ENCODE assay signal across 21 cellular contexts in the genomic region with DNA sequence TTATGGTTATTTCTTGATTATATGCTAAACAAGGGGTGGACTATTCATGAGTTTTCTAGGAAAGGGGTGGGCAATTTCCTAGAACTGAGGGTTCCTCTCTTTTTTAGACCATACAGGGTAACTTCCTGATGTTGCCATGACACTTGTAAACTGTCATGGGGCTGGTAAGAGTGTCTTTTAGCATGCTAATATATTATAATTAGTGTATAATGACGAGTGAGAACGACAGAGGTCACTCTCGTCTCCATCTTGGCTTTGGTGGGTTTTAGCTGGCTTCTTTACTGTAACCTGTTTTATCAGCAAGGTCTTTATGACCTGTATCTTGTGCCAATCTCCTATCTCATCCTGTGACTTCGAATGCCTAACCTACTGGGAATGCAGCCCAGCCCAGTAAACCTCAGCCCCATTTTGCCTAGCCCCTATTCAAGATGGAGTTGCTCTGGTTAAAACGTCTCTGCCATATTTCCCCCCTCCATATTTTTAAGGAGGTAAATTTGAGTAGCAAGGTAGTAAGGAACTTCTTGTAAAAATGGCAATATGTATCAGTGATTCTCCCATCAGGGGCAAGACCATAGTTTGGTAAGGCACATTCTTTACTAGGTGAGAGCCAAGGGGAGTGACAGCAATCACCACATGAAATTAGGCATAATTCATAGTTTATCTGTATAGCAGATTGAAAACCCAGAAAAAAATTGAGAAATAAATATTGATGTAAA. TPM values are rescaled to one million over a fixed set of nuclear protein-coding genes. Genes with fewer than 3 reads are reported as not detected.
A peak's percentile ranks its signal among the peaks of the same experiment; 100 is the strongest.
DNase-seq lines count a peak whose midpoint lies in the region; ATAC-seq, FAIRE-seq and TF ChIP-seq lines count a peak whose summit lies in the region.
"Had no signal": no experiment of that assay in that cellular context is flagged by ENCODE, and none has a peak within 500 bp of the region (broad histone marks: within the 10 kb centered on the region; RNA-seq: fewer than 3 reads in every experiment).

No MANE protein-coding gene starts in this region.

- H3K9me3 ChIP-seq in K562 (replicated peaks; ENCODE audit: control insufficient read depth, insufficient read depth, low read depth, low read length) (no peaks in the 10 kb centered on the region), gastrocnemius medialis (no peaks in the 10 kb centered on the region), uterus (no peaks in the 10 kb centered on the region)
- H3K9me3 ChIP-seq: ascending aorta, tibial nerve had no signal

- CTCF ChIA-PET in K562 (lab: Yijun Ruan, JAX; ENCODE audit: low intra/inter-chr PET ratio) = no interaction called here
- CTCF ChIA-PET in activated CD4-positive, alpha-beta memory T cell treated with anti-CD3 and anti-CD28 coated beads, Interleukin-2, amount 10 ng/mL, durations not matched to agents 7 days and 5 days (lab: Charles Lee) = no interaction called here

- H3K27me3 ChIP-seq in K562 (ENCODE audit: control insufficient read depth in 2 of 2, insufficient read depth in 2 of 2, low read length in 2 of 2) (no peaks in the 10 kb centered on the region), gastrocnemius medialis (peaks cover 0 to 5% (median 0%) of the 10 kb centered on the region in 3 donors), uterus (no peaks in the 10 kb centered on the region)
- H3K27me3 ChIP-seq: ascending aorta, tibial nerve had no signal

- DNase-seq in KBM-7 (peak; percentile 41), K562 (ENCODE audit: extremely low read depth in 1 of 4, low spot score in 3 of 4) (peak in 1 of 4 experiments; percentile 74), fibroblast of the aortic adventitia (ENCODE audit: low read depth) (peak; percentile 67), gastrocnemius medialis (no peak), uterus (no peak), NCI-H2227 treated with DMSO at 0.1 percent for 48 hours (lab: John Stamatoyannopoulos, UW) (no peak)
- DNase-seq in activated CD4-positive, alpha-beta memory T cell treated with anti-CD3 and anti-CD28 coated beads, Interleukin-2, amount 10 ng/mL, durations not matched to agents 7 days and 5 days = no peak
- DNase-seq: activated CD4-positive, alpha-beta T cell treated with anti-CD3 and anti-CD28 coated beads for 1 hour; activated naive CD4-positive, alpha-beta T cell treated with anti-CD3 and anti-CD28 coated beads, Interleukin-2, amount 50 U/mL, for 16 hours; hippocampal formation; NCI-H2107; NCI-H524; stimulated activated CD4-positive, alpha-beta T cell treated with anti-CD3 and anti-CD28 coated beads, Interleukin-4, amount 100 ng/mL, for 24 hours; T1000 had no signal

- H3K79me2 ChIP-seq in K562 (ENCODE audit: control insufficient read depth, insufficient read depth, low read length) = peaks cover 23% of the 10 kb centered on the region
- H3K79me2 ChIP-seq: parathyroid adenoma had no signal

- peaks cover 14% of the 10 kb centered on the region; the same call in 1 of the 3 replicates for H3K36me3 ChIP-seq in K562 (ENCODE audit: control insufficient read depth, insufficient read depth, low read length)
- H3K36me3 ChIP-seq in gastrocnemius medialis = no peaks in the 10 kb centered on the region
- H3K36me3 ChIP-seq in uterus = no peaks in the 10 kb centered on the region
- H3K36me3 ChIP-seq: ascending aorta, tibial nerve had no signal

- peaks cover 6% of the 10 kb centered on the region for H3K4me1 Mint-ChIP-seq in activated CD4-positive, alpha-beta memory T cell treated with anti-CD3 and anti-CD28 coated beads, Interleukin-2, amount 10 ng/mL, durations not matched to agents 7 days and 5 days
- H3K4me1 Mint-ChIP-seq: nephron had no signal

- peak; percentile 30; the same call in 1 of the 2 replicates for TF ChIP-seq EP300 in K562 (IDR thresholded peaks at IDR 0.05; ENCODE audit: low read length)

- peak overlapping the region in 1 of 2 experiments; percentile 59; a peak in 2 of 4 replicates for H3K9ac ChIP-seq in K562 (ENCODE audit: insufficient read depth in 1 of 2, low read depth in 2 of 2, low read length in 2 of 2)
- H3K9ac ChIP-seq: parathyroid adenoma had no signal

- intact Hi-C loops in K562 (cut with micrococcal nuclease) (loop anchor here (5.0 kb wide), 2 partner anchors 229 to 389 kb away; partner anchors contain the start of gene CXCL1), gastrocnemius medialis (cut with DNase I; ENCODE audit: low total_unique reads) (no loop called here), uterus (cut with DNase I; ENCODE audit: low total_unique reads) (no loop called here)

- peak overlapping the region; percentile 45 for H3K4me2 ChIP-seq in K562 (ENCODE audit: insufficient read depth, low read length)

- BruUV-seq in K562 (replicated peaks; lab: Mats Ljungman, UMichigan) = no TSS peak

- H3K27me3 Mint-ChIP-seq in activated CD4-positive, alpha-beta memory T cell treated with anti-CD3 and anti-CD28 coated beads, Interleukin-2, amount 10 ng/mL, durations not matched to agents 7 days and 5 days = peaks cover 42% of the 10 kb centered on the region

- H3K4me3 Mint-ChIP-seq in activated CD4-positive, alpha-beta memory T cell treated with anti-CD3 and anti-CD28 coated beads, Interleukin-2, amount 10 ng/mL, durations not matched to agents 7 days and 5 days = no peak overlapping the region
- H3K4me3 Mint-ChIP-seq: stimulated activated naive CD8-positive, alpha-beta T cell treated with anti-CD3 and anti-CD28 coated beads, Interleukin-15, Interleukin-2, amounts not matched to agents 100 ng/mL and 50 ng/mL, for 24 hours had no signal

- H3K9me3 Mint-ChIP-seq in activated CD4-positive, alpha-beta memory T cell treated with anti-CD3 and anti-CD28 coated beads, Interleukin-2, amount 10 ng/mL, durations not matched to agents 7 days and 5 days = no peaks in the 10 kb centered on the region
- H3K9me3 Mint-ChIP-seq: nephron; stimulated activated naive CD8-positive, alpha-beta T cell treated with anti-CD3 and anti-CD28 coated beads, Interleukin-15, Interleukin-2, amounts not matched to agents 100 ng/mL and 50 ng/mL, for 24 hours had no signal

- no peak; the same call in 1 of the 2 replicates for TF ChIP-seq POLR2A in K562 (conservative IDR thresholded peaks at IDR 0.05)
- TF ChIP-seq POLR2A in gastrocnemius medialis (IDR thresholded peaks at IDR 0.05) = no peak
- TF ChIP-seq POLR2A in uterus (IDR thresholded peaks at IDR 0.05) = no peak

- H3K4me3 ChIP-seq in K562 (no peak overlapping the region), fibroblast of the aortic adventitia (ENCODE audit: low read depth, low read length) (no peak overlapping the region), gastrocnemius medialis (no peak overlapping the region), uterus (no peak overlapping the region)
- H3K4me3 ChIP-seq: ascending aorta, tibial nerve had no signal

- peaks cover 17 to 37% of the 10 kb centered on the region in 2 experiments; a peak in 4 of 5 replicates for H3K4me1 ChIP-seq in K562 (replicated peaks in 1 of 2; ENCODE audit: control insufficient read depth in 2 of 2, insufficient read depth in 2 of 2, low read length in 2 of 2)
- peaks cover 8 to 10% of the 10 kb centered on the region in 2 donors for H3K4me1 ChIP-seq in gastrocnemius medialis
- H3K4me1 ChIP-seq in uterus = peaks cover 0 to 3% of the 10 kb centered on the region in 2 donors
- H3K4me1 ChIP-seq: parathyroid adenoma had no signal

- no peaks in the 10 kb centered on the region for H3K36me3 Mint-ChIP-seq in activated CD4-positive, alpha-beta memory T cell treated with anti-CD3 and anti-CD28 coated beads, Interleukin-2, amount 10 ng/mL, durations not matched to agents 7 days and 5 days (ENCODE audit: low read depth)

- in situ Hi-C loops in KBM-7 (cut with MboI; ENCODE audit: low pct_unique_long_range_greater_than_20kb, low sequenced_read_pairs) = no loop called here
- in situ Hi-C loops in K562 (cut with MboI) = no loop called here
- in situ Hi-C loops in gastrocnemius medialis (cut with MboI; ENCODE audit: low sequenced_read_pairs in 4 of 4) = no loop called here

- WGBS in K562 (ENCODE audit: insufficient coverage, low coverage, missing lambda C conversion rate) = 7% methylated on average over 5 of the region's 5 CpGs

- no peak overlapping the region for H3K27ac Mint-ChIP-seq in activated CD4-positive, alpha-beta memory T cell treated with anti-CD3 and anti-CD28 coated beads, Interleukin-2, amount 10 ng/mL, durations not matched to agents 7 days and 5 days
- H3K27ac Mint-ChIP-seq: nephron; stimulated activated naive CD8-positive, alpha-beta T cell treated with anti-CD3 and anti-CD28 coated beads, Interleukin-15, Interleukin-2, amounts not matched to agents 100 ng/mL and 50 ng/mL, for 24 hours had no signal

- POLR2A ChIA-PET in K562 (lab: Yijun Ruan, JAX) = no interaction called here
- POLR2A ChIA-PET in activated CD4-positive, alpha-beta memory T cell treated with anti-CD3 and anti-CD28 coated beads, Interleukin-2, amount 10 ng/mL, durations not matched to agents 7 days and 5 days (lab: Charles Lee) = no interaction called here

- no peak; a peak in 1 of 4 replicates for TF ChIP-seq RAD21 in K562 (CRISPR knock-in tag; conservative IDR thresholded peaks at IDR 0.05 in 1 of 2, IDR thresholded peaks at IDR 0.05 in 1 of 2)

- no peak for FAIRE-seq in K562 (lab: Jason Lieb, UNC)
- FAIRE-seq: H1 had no signal

- peak; percentile 9 for ATAC-seq in K562
- no peak for ATAC-seq in gastrocnemius medialis
- no peak for ATAC-seq in HG03521 (IDR thresholded peaks at IDR 0.05; ENCODE audit: unreplicated experiment)

- H4K20me1 ChIP-seq in K562 (replicated peaks; ENCODE audit: control insufficient read depth, insufficient read depth, low read length) = no peaks in the 10 kb centered on the region

- no peak for TF ChIP-seq CTCF in K562 (IDR thresholded peaks at IDR 0.05 in 2 of 3, conservative IDR thresholded peaks at IDR 0.05 in 1 of 3; ENCODE audit: insufficient read depth in 2 of 3, low read depth in 1 of 3, low read length in 3 of 3)
- TF ChIP-seq CTCF in fibroblast of the aortic adventitia (IDR thresholded peaks at IDR 0.05; ENCODE audit: insufficient read depth, low read length) = no peak
- no peak for TF ChIP-seq CTCF in gastrocnemius medialis (IDR thresholded peaks at IDR 0.05 in 4 of 5, conservative IDR thresholded peaks at IDR 0.05 in 1 of 5)
- TF ChIP-seq CTCF in uterus (IDR thresholded peaks at IDR 0.05) = no peak

- no peak overlapping the region; the same call in 1 of the 2 replicates for H2AFZ ChIP-seq in K562 (ENCODE audit: low read depth, low read length)
- H2AFZ ChIP-seq: parathyroid adenoma had no signal

- H3K27ac ChIP-seq in K562 (ENCODE audit: extremely low read depth, low read depth, low read length) (peak overlapping the region; percentile 93), gastrocnemius medialis (peak overlapping the region in 3 of 4 donors; percentile 75 to 82 (median 81)), uterus (no peak overlapping the region)
- H3K27ac ChIP-seq: ascending aorta, parathyroid adenoma, tibial nerve had no signal

- no peaks in the 10 kb centered on the region for H3K9me1 ChIP-seq in K562 (ENCODE audit: control insufficient read depth, insufficient read depth, low read length)

RNA-seq across cellular contexts. Expression of gene CXCL2, which starts 2.6 kb away (rescaled TPM):
- total RNA-seq in K562 (2011; cell fraction: chromatin; rRNA removed; ENCODE audit: low replicate concordance) = 18.7 and 19.8 TPM in 2 replicates
- 17.1 and 21.3 TPM in 2 replicates for total RNA-seq in K562 (2011; cell fraction: nucleolus; rRNA removed)
- total RNA-seq in K562 (2011; cell fraction: nucleoplasm; rRNA removed) = 15.0 and 18.9 TPM in 2 replicates
- 8.1 and 10.8 TPM in 2 replicates for total RNA-seq in K562 (2014; rRNA removed)
- total RNA-seq in K562 (2014; rRNA removed; fragmentation: Illumina TruSeq; extraction: Trizol) = 4.8 and 5.6 TPM in 2 replicates
- total RNA-seq in K562 (2015; rRNA removed; fragmentation: Illumina TruSeq; extraction: Trizol) = 3.1 and 4.1 TPM in 2 replicates
- total RNA-seq in K562 (2021) = 8.5 and 12.5 TPM in 2 replicates
- polyA plus RNA-seq in K562 (2011; rRNA removed) = 1.2 and 3.5 TPM in 2 replicates
- polyA plus RNA-seq in K562 (2011; cell fraction: cytosol; rRNA removed) = 1.0 and 2.1 TPM in 2 replicates
- 6.5 and 27.0 TPM in 2 replicates for polyA plus RNA-seq in K562 (2011; cell fraction: nucleus; rRNA removed)
- 6.9 and 14.0 TPM in 2 replicates for polyA plus RNA-seq in K562 (2012)
- polyA plus RNA-seq in K562 (2014; fragmentation: Illumina TruSeq; extraction: Trizol) = 3.5 and 4.7 TPM in 2 replicates
- 1 to 10 TPM; 2.3 to 2.5 TPM for polyA plus RNA-seq in K562 (2014; fragmentation: Nextera tagmentation; extraction: Ambion mirVana)
- polyA plus RNA-seq in K562 (2014; rRNA removed) = 9.4 and 10.9 TPM in 2 replicates
- 1.7 and 5.4 TPM in 2 replicates for polyA minus RNA-seq in K562 (2011; rRNA and poly(A)+ RNA removed)
- 5.2 and 5.6 TPM in 2 replicates for polyA minus RNA-seq in K562 (2011; cell fraction: cytosol; rRNA and poly(A)+ RNA removed)
- polyA minus RNA-seq in K562 (2011; cell fraction: nucleus; rRNA and poly(A)+ RNA removed) = 8.7 and 20.3 TPM in 2 replicates
- total RNA-seq in fibroblast of the aortic adventitia (ENCODE audit: low replicate concordance) = 1.1 and 1.9 TPM in 2 replicates
- 10 to 100 TPM; 22.2 to 46.8 (median 30.5) TPM for total RNA-seq in gastrocnemius medialis
- 10 to 100 TPM in 2 of 4 donors, 1 to 10 TPM in 1, not detected in 1; 1.4 to 43.8 (median 12.3) TPM for total RNA-seq in uterus
- total RNA-seq in activated CD4-positive, alpha-beta memory T cell treated with anti-CD3 and anti-CD28 coated beads, Interleukin-2, amount 10 ng/mL, durations not matched to agents 7 days and 5 days = not detected

RNA-seq across cellular contexts. Expression of gene CXCL3, which starts 57.9 kb away (rescaled TPM):
- total RNA-seq in K562 (2011; cell fraction: chromatin; rRNA removed; ENCODE audit: low replicate concordance) = 17.0 and 20.6 TPM in 2 replicates
- 12.6 and 16.5 TPM in 2 replicates for total RNA-seq in K562 (2011; cell fraction: nucleolus; rRNA removed)
- total RNA-seq in K562 (2011; cell fraction: nucleoplasm; rRNA removed) = 16.2 and 24.5 TPM in 2 replicates
- 8.1 and 8.4 TPM in 2 replicates for total RNA-seq in K562 (2014; rRNA removed)
- total RNA-seq in K562 (2014; rRNA removed; fragmentation: Illumina TruSeq; extraction: Trizol) = 6.1 and 8.0 TPM in 2 replicates
- 2.7 and 3.1 TPM in 2 replicates for total RNA-seq in K562 (2015; rRNA removed; fragmentation: Illumina TruSeq; extraction: Trizol)
- 8.6 and 9.1 TPM in 2 replicates for total RNA-seq in K562 (2021)
- polyA plus RNA-seq in K562 (2011; rRNA removed) = 3.7 and 8.9 TPM in 2 replicates
- polyA plus RNA-seq in K562 (2011; cell fraction: cytosol; rRNA removed) = 2.1 and 6.4 TPM in 2 replicates
- polyA plus RNA-seq in K562 (2011; cell fraction: nucleus; rRNA removed) = 6.6 and 21.0 TPM in 2 replicates
- 14.9 and 17.5 TPM in 2 replicates for polyA plus RNA-seq in K562 (2012)
- 6.1 and 6.3 TPM in 2 replicates for polyA plus RNA-seq in K562 (2014; fragmentation: Illumina TruSeq; extraction: Trizol)
- polyA plus RNA-seq in K562 (2014; fragmentation: Nextera tagmentation; extraction: Ambion mirVana) = 1 to 10 TPM; 2.3 to 5.0 TPM
- 8.9 and 12.1 TPM in 2 replicates for polyA plus RNA-seq in K562 (2014; rRNA removed)
- polyA minus RNA-seq in K562 (2011; rRNA and poly(A)+ RNA removed) = 1.8 and 5.2 TPM in 2 replicates
- 2.7 and 6.7 TPM in 2 replicates for polyA minus RNA-seq in K562 (2011; cell fraction: cytosol; rRNA and poly(A)+ RNA removed)
- polyA minus RNA-seq in K562 (2011; cell fraction: nucleus; rRNA and poly(A)+ RNA removed) = 8.3 and 11.2 TPM in 2 replicates
- total RNA-seq in fibroblast of the aortic adventitia (ENCODE audit: low replicate concordance) = 0.09 TPM in 1 of 2 replicates, not detected in the other
- total RNA-seq in gastrocnemius medialis = under 1 TPM in 1 of 4 donors, not detected in 3; 0.84 TPM
- total RNA-seq in uterus = 1 to 10 TPM in 1 of 4 donors, under 1 TPM in 1, not detected in 2; 0.62 to 2.5 TPM
- not detected for total RNA-seq in activated CD4-positive, alpha-beta memory T cell treated with anti-CD3 and anti-CD28 coated beads, Interleukin-2, amount 10 ng/mL, durations not matched to agents 7 days and 5 days
- total RNA-seq: ascending aorta had no signal

Comparison
In these comparisons a context has a peak if more than half of its experiments do, and no peak if none do; other contexts are left out.
1. DNase-seq: peak in KBM-7 (single experiment) and fibroblast of the aortic adventitia (single experiment); none in gastrocnemius medialis (0 of 2), uterus (0 of 2), activated CD4-positive, alpha-beta memory T cell treated with anti-CD3 and anti-CD28 coated beads, Interleukin-2, amount 10 ng/mL, durations not matched to agents 7 days and 5 days (single experiment) and NCI-H2227 treated with DMSO at 0.1 percent for 48 hours (single experiment).
2. H3K27ac ChIP-seq: peak in K562 (single experiment) and gastrocnemius medialis (3 of 4); none in uterus (0 of 2).